Comparison of ENCODE assay signal across 8 cellular contexts in the genomic region with DNA sequence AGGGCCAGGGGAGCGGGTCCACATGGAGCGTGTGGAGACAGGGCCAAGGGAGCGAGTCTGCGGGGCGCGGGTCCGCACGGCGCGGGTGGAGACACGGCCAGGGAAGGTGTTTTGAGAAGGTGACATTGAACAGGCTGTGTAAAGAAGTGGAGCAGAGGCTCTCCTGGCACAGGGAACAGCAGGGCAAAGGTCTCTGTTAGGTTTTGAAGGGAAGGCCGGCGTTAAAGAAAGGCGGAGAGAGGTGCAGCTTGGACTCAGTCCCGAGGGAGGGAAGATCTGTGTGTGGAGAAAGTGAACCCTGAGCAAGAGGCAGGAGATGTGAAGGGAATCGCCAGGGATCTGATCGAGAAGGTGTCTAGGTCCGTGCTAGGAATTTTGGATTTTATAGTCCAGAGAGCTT. TPM values are rescaled to one million over a fixed set of nuclear protein-coding genes. Genes with fewer than 3 reads are reported as not detected.
DNase-seq lines count a peak whose midpoint lies in the region; ATAC-seq and TF ChIP-seq lines count a peak whose summit lies in the region.

No MANE protein-coding gene starts in this region.

- DNase-seq in Calu3 (no peak), LNCaP clone FGC (ENCODE audit: low read depth) (no peak), colonic mucosa (peak; percentile 87), nephron progenitor cell (no peak), NCI-H187 (lab: John Stamatoyannopoulos, UW) (no peak)

- peak overlapping the region; percentile 22 to 46 for H3K9ac ChIP-seq in colonic mucosa (ENCODE audit: low read depth in 2 of 2, low read length in 2 of 2)

- peak overlapping the region; percentile 47 for H3K27ac ChIP-seq in colonic mucosa

- no peaks in the 10 kb centered on the region for H3K9me3 ChIP-seq in colonic mucosa

- H3K36me3 ChIP-seq in colonic mucosa = no peaks in the 10 kb centered on the region

- H3K36me3 Mint-ChIP-seq in Calu3 (ENCODE audit: insufficient read depth, unreplicated experiment) = peaks cover 42% of the 10 kb centered on the region
- peaks cover 20% of the 10 kb centered on the region for H3K36me3 Mint-ChIP-seq in nephron progenitor cell (ENCODE audit: low read depth)

- H3K27me3 Mint-ChIP-seq in Calu3 (ENCODE audit: unreplicated experiment) (no peaks in the 10 kb centered on the region), nephron progenitor cell (ENCODE audit: low read depth, poor library complexity) (peaks cover 17% of the 10 kb centered on the region)

- ATAC-seq in GM18502 (IDR thresholded peaks at IDR 0.05; ENCODE audit: poor library complexity, unreplicated experiment) (no peak), GM18861 (IDR thresholded peaks at IDR 0.05; ENCODE audit: unreplicated experiment) (no peak), GM21423 (IDR thresholded peaks at IDR 0.05; ENCODE audit: unreplicated experiment) (no peak)

- H3K4me3 ChIP-seq in LNCaP clone FGC (ENCODE audit: low read depth, low read length) (peak overlapping the region; percentile 38), colonic mucosa (no peak overlapping the region)

- H3K9me3 Mint-ChIP-seq in Calu3 (ENCODE audit: low read depth, unreplicated experiment) (no peaks in the 10 kb centered on the region), nephron progenitor cell (no peaks in the 10 kb centered on the region)

- H3K4me1 Mint-ChIP-seq in Calu3 (ENCODE audit: low read depth, unreplicated experiment) (peaks cover 15% of the 10 kb centered on the region), nephron progenitor cell (peaks cover 24% of the 10 kb centered on the region)

- no peaks in the 10 kb centered on the region for H3K27me3 ChIP-seq in colonic mucosa

- no TSS peak for BruUV-seq in Calu3 (replicated peaks; lab: Mats Ljungman, UMichigan)

- CTCF ChIA-PET in Calu3 (lab: Charles Lee) = no interaction called here

- intact Hi-C loops in Calu3 (cut with micrococcal nuclease; ENCODE audit: unreplicated experiment) (no loop called here), colonic mucosa (cut with DNase I) (no loop called here)

- H3K27ac Mint-ChIP-seq in Calu3 (ENCODE audit: unreplicated experiment) = no peak overlapping the region
- no peak overlapping the region for H3K27ac Mint-ChIP-seq in nephron progenitor cell

- TF ChIP-seq CTCF in Calu3 (IDR thresholded peaks at IDR 0.05; ENCODE audit: unreplicated experiment) (no peak), LNCaP clone FGC (IDR thresholded peaks at IDR 0.05; ENCODE audit: control insufficient read depth, extremely low read depth, insufficient read depth) (no peak), colonic mucosa (IDR thresholded peaks at IDR 0.05) (no peak), nephron progenitor cell (IDR thresholded peaks at IDR 0.05) (no peak)

- no peaks in the 10 kb centered on the region for H3K4me1 ChIP-seq in colonic mucosa

- H3K4me3 Mint-ChIP-seq in Calu3 (ENCODE audit: low read depth, unreplicated experiment) (peak overlapping the region; percentile 25), nephron progenitor cell (peak overlapping the region; percentile 68)

RNA-seq across cellular contexts. Expression of gene PXMP2, which starts 1.8 kb away (rescaled TPM):
- total RNA-seq in Calu3 (2022) (41.9 and 45.0 TPM in 2 replicates), colonic mucosa (10 to 100 TPM; 64.1 to 82.7 TPM)

RNA-seq across cellular contexts. Expression of gene POLE, which starts 2.1 kb away (rescaled TPM):
- 179 and 200 TPM in 2 replicates for total RNA-seq in Calu3 (2022)
- 10 to 100 TPM; 34.5 to 96.1 TPM for total RNA-seq in colonic mucosa

RNA-seq across cellular contexts. Expression of gene PGAM5, which starts 21.4 kb away (rescaled TPM):
- 100 and 101 TPM in 2 replicates for total RNA-seq in Calu3 (2022)
- 10 to 100 TPM; 33.3 to 85.6 TPM for total RNA-seq in colonic mucosa
